Comparison of ENCODE assay signal across 8 cellular contexts in the genomic region with DNA sequence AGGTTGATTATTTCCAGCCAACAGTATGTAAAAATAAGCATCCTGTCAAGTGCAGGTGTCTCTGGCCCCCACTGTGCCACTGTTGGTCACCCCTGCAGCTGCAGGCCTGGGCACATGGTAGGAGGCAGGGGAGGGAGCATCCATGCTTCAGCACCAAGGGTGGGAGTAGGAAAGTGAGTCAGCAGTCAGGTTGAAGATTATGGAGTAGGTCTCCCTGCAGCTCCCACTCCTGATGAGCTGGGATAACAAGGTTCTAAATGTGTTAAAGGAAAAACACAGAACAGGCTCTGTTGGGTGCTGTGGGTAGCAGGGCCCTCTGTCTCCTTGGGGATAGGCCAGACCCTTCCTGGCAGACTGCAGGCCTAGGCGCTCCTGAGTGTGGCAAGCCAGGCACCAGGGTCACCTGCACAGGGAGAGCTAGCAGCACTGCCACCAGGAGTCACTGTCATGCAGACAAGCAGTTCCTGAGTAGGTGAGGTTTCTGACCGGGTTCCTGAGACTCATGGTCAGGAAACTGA. TPM values are rescaled to one million over a fixed set of nuclear protein-coding genes. Genes with fewer than 3 reads are reported as not detected.
A peak's percentile ranks its signal among the peaks of the same experiment; 100 is the strongest.
DNase-seq lines count a peak whose midpoint lies in the region; ATAC-seq and TF ChIP-seq lines count a peak whose summit lies in the region.

No MANE protein-coding gene starts in this region.

- no peaks in the 10 kb centered on the region for H3K9me3 Mint-ChIP-seq in endothelial cell (ENCODE audit: unreplicated experiment)

- peaks cover 6% of the 10 kb centered on the region for H3K36me3 Mint-ChIP-seq in endothelial cell (ENCODE audit: low read depth, unreplicated experiment)

- no peak overlapping the region for H3K4me3 Mint-ChIP-seq in endothelial cell (ENCODE audit: unreplicated experiment)

- DNase-seq in NCI-H510A (lab: John Stamatoyannopoulos, UW), result peak; percentile 16
- DNase-seq in endothelial cell (ENCODE audit: low spot score), result peak; percentile 19
- peak; percentile 10 for DNase-seq in stimulated activated naive CD8-positive, alpha-beta T cell treated with anti-CD3 and anti-CD28 coated beads, Interleukin-15, Interleukin-2, amounts not matched to agents 100 U/mL and 50 U/mL, for 24 hours
- DNase-seq in NCI-H446 treated with DMSO at 0.1 percent for 48 hours (lab: John Stamatoyannopoulos, UW), result no peak
- DNase-seq in cerebellar nuclear complex (lab: John Stamatoyannopoulos, UW), result no peak
- DNase-seq in omental fat pad (ENCODE audit: low spot score), result no peak

- TF ChIP-seq CTCF in GM12874 (IDR thresholded peaks at IDR 0.05; ENCODE audit: insufficient read depth, low read depth, low read length) (peak; percentile 59), endothelial cell (IDR thresholded peaks at IDR 0.05; ENCODE audit: unreplicated experiment) (no peak), omental fat pad (IDR thresholded peaks at IDR 0.05) (no peak)

- ATAC-seq in GM21786 (IDR thresholded peaks at IDR 0.05; ENCODE audit: unreplicated experiment), result peak; percentile 79
- ATAC-seq in stimulated activated naive CD8-positive, alpha-beta T cell treated with anti-CD3 and anti-CD28 coated beads, Interleukin-15, Interleukin-2, amounts not matched to agents 100 U/mL and 50 U/mL, for 24 hours, result no peak
- no peak for ATAC-seq in omental fat pad (ENCODE audit: low FRiP score)

- no peak overlapping the region for H3K27ac Mint-ChIP-seq in endothelial cell (ENCODE audit: unreplicated experiment)

- peaks cover 4% of the 10 kb centered on the region for H3K4me1 Mint-ChIP-seq in endothelial cell (ENCODE audit: unreplicated experiment)

- H3K27me3 Mint-ChIP-seq in endothelial cell (ENCODE audit: unreplicated experiment), result peaks cover 6% of the 10 kb centered on the region

RNA-seq across cellular contexts. Expression of gene NUDCD3, which starts 59.3 kb away (rescaled TPM):
- total RNA-seq in endothelial cell (ENCODE audit: unreplicated experiment) (97.5 TPM), omental fat pad (10 to 100 TPM; 49.3 to 57.2 (median 56.3) TPM)

Comparison
In these comparisons a context has a peak if more than half of its experiments do, and no peak if none do; other contexts are left out.
1. DNase-seq: peak in NCI-H510A (single experiment), endothelial cell (single experiment) and stimulated activated naive CD8-positive, alpha-beta T cell treated with anti-CD3 and anti-CD28 coated beads, Interleukin-15, Interleukin-2, amounts not matched to agents 100 U/mL and 50 U/mL, for 24 hours (single experiment); none in NCI-H446 treated with DMSO at 0.1 percent for 48 hours (single experiment), cerebellar nuclear complex (0 of 2) and omental fat pad (single experiment).